9 cellular contexts compared by ENCODE assay signal in genomic region chrX:154541896-154542722, GRCh38. TPM values are rescaled to one million over a fixed set of nuclear protein-coding genes. Genes with fewer than 3 reads are reported as not detected.
DNase-seq lines count a peak whose midpoint lies in the region; ATAC-seq and TF ChIP-seq lines count a peak whose summit lies in the region.
"Had no signal": no experiment of that assay in that cellular context is flagged by ENCODE, and none has a peak within 500 bp of the region (broad histone marks: within the 10 kb centered on the region; RNA-seq: fewer than 3 reads in every experiment).

No MANE protein-coding gene starts in this region.

- H3K27ac Mint-ChIP-seq in WTC11, result no peak overlapping the region

- DNase-seq in EL (peak; percentile 95), OCI-M1 (lab: John Stamatoyannopoulos, UW) (peak; percentile 95), left ventricle myocardium inferior (peak; percentile 73), spleen (peak; percentile 88), WTC11 (ENCODE audit: low spot score) (no peak), NCI-H2107 (lab: John Stamatoyannopoulos, UW) (no peak)
- peak; percentile 30 for DNase-seq in activated naive CD8-positive, alpha-beta T cell treated with anti-CD3 and anti-CD28 coated beads, Interleukin-2, amount 50 U/mL, for 16 hours (ENCODE audit: low read depth, low spot score)

- peak overlapping the region; percentile 67 for H3K27ac ChIP-seq in left ventricle myocardium inferior (replicated peaks)
- peak overlapping the region; percentile 48 to 97 (median 82) for H3K27ac ChIP-seq in spleen

- WGBS in spleen, 5 donors, result 23 to 60% (median 43%) methylated on average over 1 to 12 of the region's 12 CpGs

- peaks cover 6% of the 10 kb centered on the region; the same call in 1 of the 2 replicates for H3K4me1 Mint-ChIP-seq in WTC11

- no peak for TF ChIP-seq POLR2A in spleen (IDR thresholded peaks at IDR 0.05)

- no peaks in the 10 kb centered on the region for H3K36me3 ChIP-seq in left ventricle myocardium inferior
- peaks cover 0 to 35% (median 0%) of the 10 kb centered on the region in 6 donors for H3K36me3 ChIP-seq in spleen

- H3K4me1 ChIP-seq in left ventricle myocardium inferior (peaks cover 25% of the 10 kb centered on the region), spleen (peaks cover 3 to 66% (median 43%) of the 10 kb centered on the region in 6 donors)

- peaks cover 10% of the 10 kb centered on the region for H3K36me3 Mint-ChIP-seq in WTC11

- CTCF ChIA-PET in WTC11 (lab: Charles Lee), result no interaction called here

- ATAC-seq in WTC11, result no peak
- ATAC-seq in GM19035 (IDR thresholded peaks at IDR 0.05; ENCODE audit: unreplicated experiment), result no peak

- H3K9me3 ChIP-seq in left ventricle myocardium inferior (replicated peaks) (no peaks in the 10 kb centered on the region), spleen (no peaks in the 10 kb centered on the region)

- H3K4me3 ChIP-seq in left ventricle myocardium inferior (no peak overlapping the region), spleen (peak overlapping the region in 4 of 8 donors; percentile 13 to 58 (median 19))

- POLR2A ChIA-PET in WTC11 (lab: Charles Lee), result no interaction called here

- H3K27me3 Mint-ChIP-seq in WTC11 (ENCODE audit: low read depth), result no peaks in the 10 kb centered on the region

- intact Hi-C loops in left ventricle myocardium inferior (cut with micrococcal nuclease), result no loop called here
- intact Hi-C loops in spleen (cut with DNase I; ENCODE audit: low total_unique reads), result no loop called here

- H3K27me3 ChIP-seq in left ventricle myocardium inferior (ENCODE audit: low read depth) (no peaks in the 10 kb centered on the region), spleen (replicated peaks in 1 of 7) (no peaks in the 10 kb centered on the region)

- TF ChIP-seq CTCF in left ventricle myocardium inferior (IDR thresholded peaks at IDR 0.05; ENCODE audit: borderline replicate concordance) (no peak), spleen (IDR thresholded peaks at IDR 0.05 in 8 of 11, conservative IDR thresholded peaks at IDR 0.05 in 3 of 11) (no peak), WTC11 (IDR thresholded peaks at IDR 0.05) (no peak)

- no peak overlapping the region for H3K4me3 Mint-ChIP-seq in WTC11

- no peaks in the 10 kb centered on the region for H3K9me3 Mint-ChIP-seq in WTC11

TF ChIP-seq in WTC11, 78 proteins besides CTCF, POLR2A, EP300 and RAD21:
- TF ChIP-seq MAX (CRISPR knock-in tag; IDR thresholded peaks at IDR 0.05), result no peak
- TF ChIP-seq EMX1 (CRISPR knock-in tag; IDR thresholded peaks at IDR 0.05), result no peak

RNA-seq across cellular contexts. Expression of gene G6PD, which starts 4.5 kb away (rescaled TPM):
- 10.9 TPM for total RNA-seq in left ventricle myocardium inferior
- total RNA-seq in spleen, result 10 to 100 TPM; 57.0 to 93.1 (median 70.3) TPM
- polyA plus RNA-seq in spleen, result 10 to 100 TPM; 15.5 to 34.2 (median 15.7) TPM
- total RNA-seq in WTC11 (2021), result 64.7 to 72.8 TPM (median 66.0 TPM) in 3 replicates

RNA-seq across cellular contexts. Expression of gene IKBKG, which starts 5.3 kb away (rescaled TPM):
- total RNA-seq in left ventricle myocardium inferior (14.8 TPM), spleen (10 to 100 TPM; 18.9 to 66.6 (median 39.1) TPM), WTC11 (2021) (20.0 to 29.1 TPM (median 22.1 TPM) in 3 replicates)
- 10 to 100 TPM; 21.5 to 52.8 (median 49.9) TPM for polyA plus RNA-seq in spleen

RNA-seq across cellular contexts. Expression of gene FAM3A, which starts 26.1 kb away (rescaled TPM):
- 52.0 TPM for total RNA-seq in left ventricle myocardium inferior
- 10 to 100 TPM; 29.1 to 38.1 (median 34.7) TPM for total RNA-seq in spleen
- polyA plus RNA-seq in spleen, result 10 to 100 TPM; 35.2 to 54.5 (median 52.3) TPM
- 23.5 to 26.5 TPM (median 25.0 TPM) in 3 replicates for total RNA-seq in WTC11 (2021)

RNA-seq across cellular contexts. Expression of gene CTAG1A, which starts 42.8 kb away (rescaled TPM):
- total RNA-seq in left ventricle myocardium inferior (not detected), spleen (not detected), WTC11 (2021) (not detected in 3 replicates)
- not detected for polyA plus RNA-seq in spleen
- total RNA-seq: subcutaneous adipose tissue had no signal

RNA-seq across cellular contexts. Expression of gene SLC10A3, which starts 51.7 kb away (rescaled TPM):
- total RNA-seq in left ventricle myocardium inferior, result 10.4 TPM
- total RNA-seq in spleen, result 10 to 100 TPM; 15.9 to 21.8 (median 17.4) TPM
- 10 to 100 TPM; 11.0 to 17.0 (median 14.1) TPM for polyA plus RNA-seq in spleen
- 8.7 to 9.8 TPM (median 9.6 TPM) in 3 replicates for total RNA-seq in WTC11 (2021)

Comparison
In these comparisons a context has a peak if more than half of its experiments do, and no peak if none do; other contexts are left out.
1. DNase-seq: peak in EL (single experiment), OCI-M1 (single experiment), activated naive CD8-positive, alpha-beta T cell treated with anti-CD3 and anti-CD28 coated beads, Interleukin-2, amount 50 U/mL, for 16 hours (single experiment), left ventricle myocardium inferior (single experiment) and spleen (single experiment); none in WTC11 (single experiment) and NCI-H2107 (single experiment).